27 cellular contexts compared by ENCODE assay signal in the genomic region with DNA sequence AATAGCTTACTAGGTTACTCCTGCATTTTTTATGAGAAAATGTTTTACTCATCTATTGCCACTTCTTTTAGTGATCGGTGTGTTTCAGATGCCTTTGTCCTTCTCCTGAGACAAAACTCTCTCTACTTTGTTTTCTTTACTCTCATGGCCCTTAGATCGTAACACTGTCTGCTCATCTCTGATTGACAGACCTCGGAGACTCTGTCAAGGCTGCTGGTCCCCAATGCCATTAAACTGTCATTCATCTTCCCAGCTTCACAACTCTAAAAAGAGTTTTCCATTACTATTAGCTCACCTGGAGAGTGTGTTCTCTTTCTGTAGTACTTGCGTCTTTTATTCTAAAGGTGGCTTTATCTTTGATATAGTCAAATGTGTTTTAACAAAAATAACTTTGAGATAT.
"Had no signal": no experiment of that assay in that cellular context is flagged by ENCODE, and none has a peak within 500 bp of the region (broad histone marks: within the 10 kb centered on the region; RNA-seq: fewer than 3 reads in every experiment).

No MANE protein-coding gene starts in this region.

- H3K4me3 ChIP-seq: colonic mucosa, esophagus squamous epithelium, left lung, skin epidermis, spleen, testis, tibial artery had no signal

- H3K27me3 ChIP-seq: colonic mucosa, esophagus squamous epithelium, left lung, spleen, testis, tibial artery had no signal

- DNase-seq: colonic mucosa; effector memory CD4-positive, alpha-beta T cell; esophagus squamous epithelium; foreskin melanocyte; glutamatergic neuron; hypothalamus; immature natural killer cell; islet precursor cell; left lung; mesendoderm; midbrain; naive thymus-derived CD4-positive, alpha-beta T cell; right cardiac atrium; spleen; stimulated activated CD4-positive, alpha-beta T cell treated with anti-CD3 and anti-CD28 coated beads, Interleukin-4, amount 100 ng/mL, for 4 hours; stimulated activated naive CD8-positive, alpha-beta T cell treated with anti-CD3 and anti-CD28 coated beads, Interleukin-15, Interleukin-2, amounts not matched to agents 100 U/mL and 50 U/mL, for 24 hours; substantia nigra; testis; tibial artery had no signal

- H3K4me3 Mint-ChIP-seq: central memory CD8-positive, alpha-beta T cell; dendritic cell treated with granulocyte-macrophage colony-stimulating factor and Interleukin-4, amounts not matched to agents 40 ng/mL and 50 ng/mL, for 4 days; immature natural killer cell; naive thymus-derived CD4-positive, alpha-beta T cell; neural crest cell; stimulated activated memory B cell treated with anti-CD40 and anti-IgM and Interleukin-4, amounts not matched to agents 10 μg/mL and 1 μg/mL and 100 μg/mL, for 72 hours; type B pancreatic cell had no signal

- H3K79me2 ChIP-seq: parathyroid adenoma had no signal

- H3K36me3 ChIP-seq: colonic mucosa, esophagus squamous epithelium, left lung, spleen, tibial artery had no signal

- H3K4me1 Mint-ChIP-seq: central memory CD8-positive, alpha-beta T cell; immature natural killer cell; naive thymus-derived CD4-positive, alpha-beta T cell; neural crest cell; stimulated activated memory B cell treated with anti-CD40 and anti-IgM and Interleukin-4, amounts not matched to agents 10 μg/mL and 1 μg/mL and 100 μg/mL, for 72 hours had no signal

- H3K27ac ChIP-seq: colonic mucosa, esophagus squamous epithelium, left lung, parathyroid adenoma, skin epidermis, spleen, testis, tibial artery had no signal

- H2AFZ ChIP-seq: parathyroid adenoma had no signal

- H3K27ac Mint-ChIP-seq: dendritic cell treated with granulocyte-macrophage colony-stimulating factor and Interleukin-4, amounts not matched to agents 40 ng/mL and 50 ng/mL, for 4 days; immature natural killer cell; naive thymus-derived CD4-positive, alpha-beta T cell; progenitor cell of endocrine pancreas; stimulated activated memory B cell treated with anti-CD40 and anti-IgM and Interleukin-4, amounts not matched to agents 10 μg/mL and 1 μg/mL and 100 μg/mL, for 72 hours; type B pancreatic cell had no signal

- H3K9me3 Mint-ChIP-seq: neural crest cell; stimulated activated memory B cell treated with anti-CD40 and anti-IgM and Interleukin-4, amounts not matched to agents 10 μg/mL and 1 μg/mL and 100 μg/mL, for 72 hours; type B pancreatic cell had no signal

- H3K36me3 Mint-ChIP-seq: naive thymus-derived CD4-positive, alpha-beta T cell; stimulated activated memory B cell treated with anti-CD40 and anti-IgM and Interleukin-4, amounts not matched to agents 10 μg/mL and 1 μg/mL and 100 μg/mL, for 72 hours; type B pancreatic cell had no signal

- H3K9me3 ChIP-seq: colonic mucosa, esophagus squamous epithelium, spleen, testis, tibial artery had no signal

- H3K9ac ChIP-seq: parathyroid adenoma had no signal

- H3K4me1 ChIP-seq: colonic mucosa, esophagus squamous epithelium, left lung, parathyroid adenoma, spleen, testis, tibial artery had no signal

- H3K27me3 Mint-ChIP-seq: central memory CD8-positive, alpha-beta T cell; dendritic cell treated with granulocyte-macrophage colony-stimulating factor and Interleukin-4, amounts not matched to agents 40 ng/mL and 50 ng/mL, for 4 days; naive thymus-derived CD4-positive, alpha-beta T cell; progenitor cell of endocrine pancreas; stimulated activated memory B cell treated with anti-CD40 and anti-IgM and Interleukin-4, amounts not matched to agents 10 μg/mL and 1 μg/mL and 100 μg/mL, for 72 hours; type B pancreatic cell had no signal
